Comparison of ENCODE assay signal across 18 cellular contexts in the genomic region with DNA sequence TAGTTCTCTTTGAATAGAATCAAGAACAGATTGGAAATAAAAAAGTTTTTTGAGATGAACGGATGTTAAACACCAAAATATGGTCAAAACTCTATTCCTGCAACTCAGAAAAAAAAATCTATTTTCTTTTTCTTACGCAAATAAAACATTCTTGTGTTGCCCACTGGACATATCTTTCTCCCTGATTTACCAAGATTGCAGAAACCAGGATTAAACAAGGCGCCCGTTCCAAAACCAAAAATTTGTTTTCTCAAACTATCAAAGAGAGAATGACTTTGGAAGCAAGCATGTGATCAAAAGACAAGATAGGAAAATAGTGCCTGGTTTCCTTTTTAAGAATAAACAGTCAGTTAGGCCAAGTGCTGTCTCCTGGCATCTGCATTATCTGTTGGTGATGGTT.
A peak's percentile ranks its signal among the peaks of the same experiment; 100 is the strongest.
DNase-seq lines count a peak whose midpoint lies in the region; ATAC-seq and TF ChIP-seq lines count a peak whose summit lies in the region.
"Had no signal": no experiment of that assay in that cellular context is flagged by ENCODE, and none has a peak within 500 bp of the region (broad histone marks: within the 10 kb centered on the region; RNA-seq: fewer than 3 reads in every experiment).

No MANE protein-coding gene starts in this region.

- no peaks in the 10 kb centered on the region for H3K36me3 ChIP-seq in adipocyte (ENCODE audit: control insufficient read depth, insufficient read depth, low read length, severe bottlenecking)
- no peaks in the 10 kb centered on the region for H3K36me3 ChIP-seq in vagina
- H3K36me3 ChIP-seq: BE2C had no signal

- H3K4me1 ChIP-seq in adipocyte (ENCODE audit: control insufficient read depth, insufficient read depth, low read length) (no peaks in the 10 kb centered on the region), vagina (peaks cover 5% of the 10 kb centered on the region)
- H3K4me1 ChIP-seq: BE2C had no signal

- peak overlapping the region; percentile 55 for H3K27ac ChIP-seq in vagina

- peaks cover 0 to 6% of the 10 kb centered on the region in 2 donors for H3K27me3 Mint-ChIP-seq in natural killer cell treated with Interleukin-12 subunit alpha and Interleukin-12 subunit beta and Interleukin-15 and Interleukin-18, amount 100 ng/mL, for 72 hours
- H3K27me3 Mint-ChIP-seq in natural killer cell (ENCODE audit: low read depth in 2 of 2) = peaks cover 0 to 10% of the 10 kb centered on the region in 2 donors
- H3K27me3 Mint-ChIP-seq in nephron (ENCODE audit: low read depth) = peaks cover 4% of the 10 kb centered on the region

- H3K27ac Mint-ChIP-seq in natural killer cell treated with Interleukin-12 subunit alpha and Interleukin-12 subunit beta and Interleukin-15 and Interleukin-18, amount 100 ng/mL, for 72 hours = peak overlapping the region; percentile 74 to 80
- H3K27ac Mint-ChIP-seq in natural killer cell = no peak overlapping the region
- H3K27ac Mint-ChIP-seq in nephron = peak overlapping the region in 2 of 3 experiments; percentile 33 to 53
- H3K27ac Mint-ChIP-seq: CD8-positive, alpha-beta T cell; GM23338; H9 had no signal

- no peak for TF ChIP-seq CTCF in natural killer cell (IDR thresholded peaks at IDR 0.05)
- no peak for TF ChIP-seq CTCF in nephron (IDR thresholded peaks at IDR 0.05; ENCODE audit: unreplicated experiment in 3 of 3)
- no peak for TF ChIP-seq CTCF in vagina (IDR thresholded peaks at IDR 0.05)

- no peak for DNase-seq in natural killer cell treated with Interleukin-12 subunit alpha and Interleukin-12 subunit beta and Interleukin-15 and Interleukin-18, amount 100 ng/mL, for 72 hours (ENCODE audit: low spot score)
- DNase-seq in natural killer cell (no peak), adipocyte (ENCODE audit: low read depth) (peak; percentile 9), vagina (ENCODE audit: extremely low spot score in 2 of 2) (no peak), H4 (ENCODE audit: low spot score) (no peak), NCI-H1092 (lab: John Stamatoyannopoulos, UW) (no peak)
- DNase-seq: BE2C; CD8-positive, alpha-beta T cell; COR-L47; DMS153; DND-41; GDM1; H9 had no signal

- H3K27me3 ChIP-seq in adipocyte (replicated peaks; ENCODE audit: control insufficient read depth, insufficient read depth, low read length) = no peaks in the 10 kb centered on the region
- H3K27me3 ChIP-seq in vagina = no peaks in the 10 kb centered on the region
- H3K27me3 ChIP-seq: BE2C had no signal

- peaks cover 3% of the 10 kb centered on the region for H3K36me3 Mint-ChIP-seq in natural killer cell treated with Interleukin-12 subunit alpha and Interleukin-12 subunit beta and Interleukin-15 and Interleukin-18, amount 100 ng/mL, for 72 hours
- H3K36me3 Mint-ChIP-seq in natural killer cell = no peaks in the 10 kb centered on the region
- H3K36me3 Mint-ChIP-seq in nephron (ENCODE audit: low read depth) = no peaks in the 10 kb centered on the region
- H3K36me3 Mint-ChIP-seq: CD14-positive monocyte; CD8-positive, alpha-beta T cell; IgD-negative memory B cell had no signal

- H3K4me3 ChIP-seq in adipocyte (ENCODE audit: low read length) (no peak overlapping the region), vagina (no peak overlapping the region)
- H3K4me3 ChIP-seq: GM23338 had no signal

- intact Hi-C loops in natural killer cell (cut with micrococcal nuclease) (no loop called here), vagina (cut with DNase I) (no loop called here)

- peaks cover 20 to 41% of the 10 kb centered on the region in 2 donors for H3K4me1 Mint-ChIP-seq in natural killer cell treated with Interleukin-12 subunit alpha and Interleukin-12 subunit beta and Interleukin-15 and Interleukin-18, amount 100 ng/mL, for 72 hours (ENCODE audit: low read depth in 2 of 2)
- H3K4me1 Mint-ChIP-seq in natural killer cell (peaks cover 0 to 16% of the 10 kb centered on the region in 2 donors), nephron (peaks cover 33% of the 10 kb centered on the region)
- H3K4me1 Mint-ChIP-seq: H9 had no signal

- peaks cover 6% of the 10 kb centered on the region for H3K9me3 ChIP-seq in adipocyte (ENCODE audit: control insufficient read depth, low read length)
- H3K9me3 ChIP-seq in vagina = no peaks in the 10 kb centered on the region
- H3K9me3 ChIP-seq: BE2C had no signal

- no peak overlapping the region for H3K9ac ChIP-seq in adipocyte (ENCODE audit: low read length)

- no peak overlapping the region for H3K4me3 Mint-ChIP-seq in natural killer cell treated with Interleukin-12 subunit alpha and Interleukin-12 subunit beta and Interleukin-15 and Interleukin-18, amount 100 ng/mL, for 72 hours
- no peak overlapping the region for H3K4me3 Mint-ChIP-seq in natural killer cell
- no peak overlapping the region for H3K4me3 Mint-ChIP-seq in nephron
- H3K4me3 Mint-ChIP-seq: CD8-positive, alpha-beta T cell; GM23338; H9 had no signal

- TF ChIP-seq POLR2A in vagina (IDR thresholded peaks at IDR 0.05) = no peak

- H3K9me3 Mint-ChIP-seq in natural killer cell treated with Interleukin-12 subunit alpha and Interleukin-12 subunit beta and Interleukin-15 and Interleukin-18, amount 100 ng/mL, for 72 hours = peaks cover 3% of the 10 kb centered on the region
- H3K9me3 Mint-ChIP-seq in natural killer cell = no peaks in the 10 kb centered on the region
- peaks cover 4% of the 10 kb centered on the region for H3K9me3 Mint-ChIP-seq in nephron

- no peak for ATAC-seq in natural killer cell treated with Interleukin-12 subunit alpha and Interleukin-12 subunit beta and Interleukin-15 and Interleukin-18, amount 100 ng/mL, for 72 hours
- ATAC-seq in natural killer cell (no peak), GM21381 (IDR thresholded peaks at IDR 0.05; ENCODE audit: unreplicated experiment) (no peak)
- ATAC-seq: CD8-positive, alpha-beta T cell; GM23338 had no signal

Comparison
In these comparisons a context has a peak if more than half of its experiments do, and no peak if none do; other contexts are left out.
1. H3K27ac Mint-ChIP-seq: peak in natural killer cell treated with Interleukin-12 subunit alpha and Interleukin-12 subunit beta and Interleukin-15 and Interleukin-18, amount 100 ng/mL, for 72 hours (2 of 2) and nephron (2 of 3); none in natural killer cell (0 of 2).